16 cellular contexts compared by ENCODE assay signal in genomic region chr14:89543420-89543790, GRCh38.
DNase-seq lines count a peak whose midpoint lies in the region; ATAC-seq, FAIRE-seq and TF ChIP-seq lines count a peak whose summit lies in the region.
"Had no signal": no experiment of that assay in that cellular context is flagged by ENCODE, and none has a peak within 500 bp of the region (broad histone marks: within the 10 kb centered on the region; RNA-seq: fewer than 3 reads in every experiment).

No MANE protein-coding gene starts in this region.

- no peak for TF ChIP-seq CTCF in astrocyte (IDR thresholded peaks at IDR 0.05; ENCODE audit: insufficient read depth, low read depth, low read length)
- no peak for TF ChIP-seq CTCF in osteocyte (IDR thresholded peaks at IDR 0.05)
- TF ChIP-seq CTCF in GM13977 (IDR thresholded peaks at IDR 0.05; ENCODE audit: extremely low read depth, insufficient read depth, missing control alignments): no peak

- H3K4me2 ChIP-seq in astrocyte (ENCODE audit: low read length): peak overlapping the region; percentile 46

- H3K9me3 Mint-ChIP-seq in astrocyte (ENCODE audit: unreplicated experiment) (no peaks in the 10 kb centered on the region), osteocyte (ENCODE audit: unreplicated experiment) (no peaks in the 10 kb centered on the region)
- H3K9me3 Mint-ChIP-seq: activated naive CD4-positive, alpha-beta T cell treated with anti-CD3 and anti-CD28 coated beads for 36 hours had no signal

- peaks cover 38% of the 10 kb centered on the region for H3K4me1 ChIP-seq in astrocyte (ENCODE audit: insufficient read depth, low read length)
- H3K4me1 ChIP-seq: thyroid gland had no signal

- H3K4me1 Mint-ChIP-seq in astrocyte (ENCODE audit: low read depth, unreplicated experiment) (peaks cover 41% of the 10 kb centered on the region), osteocyte (ENCODE audit: unreplicated experiment) (peaks cover 38% of the 10 kb centered on the region)

- H3K27me3 Mint-ChIP-seq in astrocyte (ENCODE audit: low read depth, unreplicated experiment) (no peaks in the 10 kb centered on the region), osteocyte (ENCODE audit: unreplicated experiment) (no peaks in the 10 kb centered on the region)

- H3K9me3 ChIP-seq in astrocyte (ENCODE audit: insufficient read depth, low read depth, low read length): no peaks in the 10 kb centered on the region
- H3K9me3 ChIP-seq: heart right ventricle, thyroid gland had no signal

- H3K79me2 ChIP-seq in astrocyte (ENCODE audit: insufficient read depth, low read length): no peaks in the 10 kb centered on the region

- no peak overlapping the region for H3K4me3 ChIP-seq in astrocyte (ENCODE audit: insufficient read depth, low read depth, low read length)
- H3K4me3 ChIP-seq: heart right ventricle, lung, thyroid gland had no signal

- H3K36me3 Mint-ChIP-seq in astrocyte (ENCODE audit: low read depth, unreplicated experiment) (peaks cover 2% of the 10 kb centered on the region), osteocyte (ENCODE audit: unreplicated experiment) (peaks cover 1% of the 10 kb centered on the region)

- H2AFZ ChIP-seq in astrocyte (ENCODE audit: low read depth, low read length): no peak overlapping the region

- H3K27ac Mint-ChIP-seq in astrocyte (ENCODE audit: unreplicated experiment) (peak overlapping the region; percentile 3), osteocyte (ENCODE audit: unreplicated experiment) (peak overlapping the region; percentile 47)
- H3K27ac Mint-ChIP-seq: activated naive CD4-positive, alpha-beta T cell treated with anti-CD3 and anti-CD28 coated beads for 36 hours had no signal

- H3K4me3 Mint-ChIP-seq in astrocyte (ENCODE audit: unreplicated experiment) (no peak overlapping the region), osteocyte (ENCODE audit: unreplicated experiment) (no peak overlapping the region)
- H3K4me3 Mint-ChIP-seq: activated naive CD4-positive, alpha-beta T cell treated with anti-CD3 and anti-CD28 coated beads for 36 hours had no signal

- in situ Hi-C loops in GM13977 (cut with MboI; ENCODE audit: low pct_unique_long_range_greater_than_20kb, low sequenced_read_pairs, unreplicated experiment): no loop called here

- no peaks in the 10 kb centered on the region for H4K20me1 ChIP-seq in astrocyte (ENCODE audit: insufficient read depth, low read length)

- peak overlapping the region; percentile 6 for H3K27ac ChIP-seq in astrocyte (ENCODE audit: low read depth, low read length)
- H3K27ac ChIP-seq: thyroid gland had no signal

- FAIRE-seq in astrocyte (lab: Jason Lieb, UNC): no peak
- FAIRE-seq: small intestine had no signal

- H3K9ac ChIP-seq in astrocyte (ENCODE audit: low read length): peak overlapping the region; percentile 28

- no peak for ATAC-seq in HG02642 (IDR thresholded peaks at IDR 0.05; ENCODE audit: poor library complexity, unreplicated experiment)
- ATAC-seq: Panc1 had no signal

- H3K27me3 ChIP-seq in astrocyte (ENCODE audit: insufficient read depth, low read length): no peaks in the 10 kb centered on the region
- H3K27me3 ChIP-seq: heart right ventricle, thyroid gland had no signal

- DNase-seq in ELF-1 (ENCODE audit: low read depth, low spot score) (peak; percentile 31), astrocyte (ENCODE audit: low read depth) (peak; percentile 44), hippocampal formation (lab: John Stamatoyannopoulos, UW) (peak; percentile 11 to 76), osteocyte (ENCODE audit: extremely low spot score, unreplicated experiment) (no peak), germinal center (ENCODE audit: low spot score) (no peak), GM13977 (ENCODE audit: low spot score) (no peak), activated T-cell treated with anti-CD3 and anti-CD28 coated beads for 4 hours (no peak)
- DNase-seq: activated naive CD4-positive, alpha-beta T cell treated with anti-CD3 and anti-CD28 coated beads for 36 hours; effector CD8-positive, alpha-beta T cell; heart right ventricle; NCI-H345; small intestine; thyroid gland had no signal

- no peaks in the 10 kb centered on the region for H3K36me3 ChIP-seq in astrocyte (ENCODE audit: insufficient read depth, low read length)
- H3K36me3 ChIP-seq: thyroid gland had no signal

Comparison
In these comparisons a context has a peak if more than half of its experiments do, and no peak if none do; other contexts are left out.
1. DNase-seq: peak in ELF-1 (single experiment), astrocyte (single experiment) and hippocampal formation (2 of 2); none in osteocyte (single experiment), germinal center (single experiment), GM13977 (single experiment) and activated T-cell treated with anti-CD3 and anti-CD28 coated beads for 4 hours (single experiment).